Comparison of ENCODE assay signal across 15 cellular contexts in genomic region chr15:35557544-35557943, GRCh38. TPM values are rescaled to one million over a fixed set of nuclear protein-coding genes. Genes with fewer than 3 reads are reported as not detected.
DNase-seq lines count a peak whose midpoint lies in the region; ATAC-seq and TF ChIP-seq lines count a peak whose summit lies in the region.
"Had no signal": no experiment of that assay in that cellular context is flagged by ENCODE, and none has a peak within 500 bp of the region (broad histone marks: within the 10 kb centered on the region; RNA-seq: fewer than 3 reads in every experiment).

No MANE protein-coding gene starts in this region.

- H3K4me1 ChIP-seq in spleen, result no peaks in the 10 kb centered on the region
- H3K4me1 ChIP-seq: suprapubic skin had no signal

- no peaks in the 10 kb centered on the region for H3K9me3 ChIP-seq in spleen
- H3K9me3 ChIP-seq: neutrophil, suprapubic skin had no signal

- no peak for TF ChIP-seq POLR2A in spleen (IDR thresholded peaks at IDR 0.05)

- TF ChIP-seq CTCF in AG10803 (conservative IDR thresholded peaks at IDR 0.05; ENCODE audit: low read length) (no peak), spleen (IDR thresholded peaks at IDR 0.05 in 8 of 11, conservative IDR thresholded peaks at IDR 0.05 in 3 of 11) (no peak)

- no peak overlapping the region for H3K27ac Mint-ChIP-seq in activated T-helper 17 cell treated with anti-CD3 and anti-CD28 coated beads, Interleukin-2, amount 50 U/mL, for 72 hours

- ATAC-seq in activated T-helper 17 cell treated with anti-CD3 and anti-CD28 coated beads, Interleukin-2, amount 50 U/mL, for 72 hours (replicated peaks), result peak; percentile 75
- ATAC-seq in HG03139 (IDR thresholded peaks at IDR 0.05; ENCODE audit: unreplicated experiment), result no peak

- H3K27me3 ChIP-seq in spleen (replicated peaks in 1 of 7), result no peaks in the 10 kb centered on the region
- H3K27me3 ChIP-seq: neutrophil, suprapubic skin had no signal

- no peaks in the 10 kb centered on the region for H3K36me3 ChIP-seq in spleen
- H3K36me3 ChIP-seq: neutrophil, suprapubic skin had no signal

- H3K4me3 ChIP-seq in AG10803 (ENCODE audit: low read length), result no peak overlapping the region
- no peak overlapping the region for H3K4me3 ChIP-seq in spleen
- H3K4me3 ChIP-seq: suprapubic skin had no signal

- DNase-seq in AG10803 (ENCODE audit: low read depth), result peak; percentile 78
- DNase-seq in HT1080 (ENCODE audit: low read depth), result peak; percentile 86
- peak; percentile 16 for DNase-seq in hepatic stellate cell (ENCODE audit: low spot score)
- no peak for DNase-seq in hippocampal formation (lab: John Stamatoyannopoulos, UW)
- DNase-seq in spleen, result no peak
- no peak for DNase-seq in NCI-H2196 treated with DMSO at 0.1 percent for 48 hours (lab: John Stamatoyannopoulos, UW; ENCODE audit: unreplicated experiment)
- DNase-seq: activated CD4-positive, alpha-beta T cell treated with anti-CD3 and anti-CD28 coated beads for 4 hours; activated naive CD4-positive, alpha-beta T cell treated with Interleukin-2 at 50 U/mL for 16 hours; islet precursor cell; NCI-H1105 treated with DMSO at 0.1 percent for 48 hours; stimulated activated CD4-positive, alpha-beta T cell treated with anti-CD3 and anti-CD28 coated beads, Interleukin-4, amount 100 ng/mL, for 4 hours had no signal

- H3K27me3 Mint-ChIP-seq in activated T-helper 17 cell treated with anti-CD3 and anti-CD28 coated beads, Interleukin-2, amount 50 U/mL, for 72 hours, result no peaks in the 10 kb centered on the region

- WGBS in spleen, 5 donors, result 88 to 96% (median 92%) methylated on average over 4 of the region's 4 CpGs

- no peaks in the 10 kb centered on the region for H3K9me3 Mint-ChIP-seq in activated T-helper 17 cell treated with anti-CD3 and anti-CD28 coated beads, Interleukin-2, amount 50 U/mL, for 72 hours

- intact Hi-C loops in spleen (cut with DNase I; ENCODE audit: low total_unique reads), result loop anchor here (10.0 kb wide), 1 partner anchor 117 kb away; no protein-coding TSS in a partner anchor

- no peaks in the 10 kb centered on the region for H3K36me3 Mint-ChIP-seq in activated T-helper 17 cell treated with anti-CD3 and anti-CD28 coated beads, Interleukin-2, amount 50 U/mL, for 72 hours (ENCODE audit: low read depth)

- no peak overlapping the region for H3K4me3 Mint-ChIP-seq in activated T-helper 17 cell treated with anti-CD3 and anti-CD28 coated beads, Interleukin-2, amount 50 U/mL, for 72 hours

- H3K4me1 Mint-ChIP-seq in activated T-helper 17 cell treated with anti-CD3 and anti-CD28 coated beads, Interleukin-2, amount 50 U/mL, for 72 hours, result no peaks in the 10 kb centered on the region

- no peak overlapping the region for H3K27ac ChIP-seq in spleen
- H3K27ac ChIP-seq: neutrophil, suprapubic skin had no signal

RNA-seq across cellular contexts. Expression of gene DPH6, which starts 11.6 kb away (rescaled TPM):
- 14.0 and 22.3 TPM in 2 replicates for total RNA-seq in HT1080 (2014; rRNA removed; shearing (Covaris generic))
- polyA plus RNA-seq in HT1080 (2015; cell fraction: cytosol; rRNA removed), result 25.3 and 31.3 TPM in 2 replicates
- 18.2 and 22.3 TPM in 2 replicates for polyA plus RNA-seq in HT1080 (2015; cell fraction: nucleus; rRNA removed)
- total RNA-seq in activated T-helper 17 cell treated with anti-CD3 and anti-CD28 coated beads, Interleukin-2, amount 50 U/mL, for 72 hours, result 1 to 10 TPM; 3.9 to 9.9 TPM
- total RNA-seq in spleen, result 10 to 100 TPM; 12.4 to 26.9 (median 17.3) TPM
- 1 to 10 TPM; 4.0 to 5.6 (median 4.5) TPM for polyA plus RNA-seq in spleen

Comparison
In these comparisons a context has a peak if more than half of its experiments do, and no peak if none do; other contexts are left out.
1. DNase-seq: peak in AG10803 (single experiment), HT1080 (single experiment) and hepatic stellate cell (single experiment); none in hippocampal formation (0 of 2), spleen (single experiment) and NCI-H2196 treated with DMSO at 0.1 percent for 48 hours (single experiment).